ENCODE assay signal across 14 cellular contexts in genomic region chr6:70857387-70858077, GRCh38.
A peak's percentile ranks its signal among the peaks of the same experiment; 100 is the strongest.
DNase-seq lines count a peak whose midpoint lies in the region; ATAC-seq, FAIRE-seq and TF ChIP-seq lines count a peak whose summit lies in the region.
"Had no signal": no experiment of that assay in that cellular context is flagged by ENCODE, and none has a peak within 500 bp of the region (broad histone marks: within the 10 kb centered on the region; RNA-seq: fewer than 3 reads in every experiment).

No MANE protein-coding gene starts in this region.

- no peak for FAIRE-seq in H1 (lab: Jason Lieb, UNC)

- no peak overlapping the region for H2AK5ac ChIP-seq in H1 (ENCODE audit: low read depth, low read length)

- no peaks in the 10 kb centered on the region; a peak in 1 of 8 replicates for H3K36me3 ChIP-seq in H1 (ENCODE audit: control insufficient read depth in 2 of 4, insufficient read depth in 4 of 4, low read length in 3 of 4)
- H3K36me3 ChIP-seq in endodermal cell (ENCODE audit: control insufficient read depth, insufficient read depth, low read length): peaks cover 56% of the 10 kb centered on the region

- H3K9me3 ChIP-seq in H1 (ENCODE audit: insufficient read depth in 2 of 2, low read depth in 1 of 2, low read length in 1 of 2) (no peaks in the 10 kb centered on the region), endodermal cell (ENCODE audit: control insufficient read depth, low read length) (no peaks in the 10 kb centered on the region)

- POLR2A ChIA-PET in H1 (lab: Charles Lee; ENCODE audit: partially characterized antibody): no interaction called here

- CTCF ChIA-PET in H1 (lab: Charles Lee; ENCODE audit: partially characterized antibody): interaction anchor here (1.1 to 2.5 kb wide), 4 partner anchors 14 to 28 kb away, joined by 3 to 7 read pairs (median 4); no protein-coding TSS in a partner anchor

- no peak for TF ChIP-seq POLR2A in H1 (IDR thresholded peaks at IDR 0.05; ENCODE audit: control extremely low read depth in 1 of 2, low read depth in 2 of 2, low read length in 2 of 2)

- H3K23ac ChIP-seq in H1 (ENCODE audit: insufficient read length): no peak overlapping the region

- H3K18ac ChIP-seq in H1 (ENCODE audit: extremely low read depth, low read length): no peak overlapping the region

- no peak overlapping the region for H3K4ac ChIP-seq in H1 (replicated peaks; ENCODE audit: insufficient read length, low read depth, low read length)

- H3K4me1 ChIP-seq in H1 (replicated peaks in 1 of 4; ENCODE audit: control insufficient read depth in 3 of 4, insufficient read depth in 4 of 4, low read length in 3 of 4) (peaks cover 0 to 3% (median 0%) of the 10 kb centered on the region in 4 experiments; a peak in 1 of 7 replicates), endodermal cell (ENCODE audit: control insufficient read depth, insufficient read depth, low read length) (no peaks in the 10 kb centered on the region)

- no peak overlapping the region for H2BK20ac ChIP-seq in H1 (ENCODE audit: low read length)

- H3K4me1 Mint-ChIP-seq in endodermal cell: no peaks in the 10 kb centered on the region

- no peak for DNase-seq in H1 (ENCODE audit: low read depth in 1 of 2, low spot score in 2 of 2)
- no peak for DNase-seq in activated naive CD4-positive, alpha-beta T cell treated with anti-CD3 and anti-CD28 coated beads, Interleukin-2, amount 50 U/mL, for 72 hours (ENCODE audit: low spot score in 2 of 2)
- DNase-seq in NCI-H2107 (lab: John Stamatoyannopoulos, UW): no peak
- no peak for DNase-seq in A172 (ENCODE audit: low spot score)
- no peak for DNase-seq in endodermal cell
- DNase-seq: activated CD4-positive, alpha-beta T cell treated with anti-CD3 and anti-CD28 coated beads for 1 hour; effector CD8-positive, alpha-beta T cell; NCI-H1417 had no signal

- no peak overlapping the region for H3K4me3 ChIP-seq in H1 (ENCODE audit: extremely low read depth in 1 of 4, insufficient read depth in 2 of 4, low read depth in 3 of 4, low read length in 4 of 4)
- no peak overlapping the region for H3K4me3 ChIP-seq in endodermal cell (ENCODE audit: low read length)
- H3K4me3 ChIP-seq: skin epidermis had no signal

- H3K14ac ChIP-seq in H1 (ENCODE audit: insufficient read length): no peak overlapping the region

- no peak for TF ChIP-seq CTCF in H1 (IDR thresholded peaks at IDR 0.05; ENCODE audit: control extremely low read depth in 1 of 3, insufficient read depth in 1 of 3, low read depth in 1 of 3, low read length in 3 of 3)
- TF ChIP-seq CTCF in endodermal cell (conservative IDR thresholded peaks at IDR 0.05): no peak

- no peak overlapping the region for H3K56ac ChIP-seq in H1 (replicated peaks; ENCODE audit: insufficient read length, low read depth, low read length)

- H3K4me3 Mint-ChIP-seq in endodermal cell: no peak overlapping the region
- H3K4me3 Mint-ChIP-seq: activated naive CD8-positive, alpha-beta T cell had no signal

- no peaks in the 10 kb centered on the region for H3K79me2 ChIP-seq in H1 (ENCODE audit: control insufficient read depth in 1 of 2, insufficient read depth in 2 of 2, low read length in 2 of 2)

- H2BK5ac ChIP-seq in H1 (ENCODE audit: low read depth, low read length): no peak overlapping the region

- H2BK120ac ChIP-seq in H1 (replicated peaks; ENCODE audit: low read depth, low read length): no peak overlapping the region

- H3K23me2 ChIP-seq in H1 (ENCODE audit: low read depth, low read length): no peaks in the 10 kb centered on the region

- 92% methylated on average over 5 of the region's 5 CpGs; no CpG with 5 or more reads in 1 of the 2 experiments for WGBS in H1 (ENCODE audit: extremely low coverage in 1 of 2, insufficient coverage in 1 of 2, insufficient read length in 1 of 2, insufficient replicate concordance in 2 of 2, low coverage in 1 of 2, low lambda C conversion rate in 2 of 2, missing lambda C conversion rate in 1 of 2), 2 experiments
- WGBS in endodermal cell (ENCODE audit: insufficient coverage in 1 of 2, insufficient read length in 1 of 2), 2 experiments: 93 to 96% methylated on average over 2 to 5 of the region's 5 CpGs

- H3K4me2 ChIP-seq in H1 (ENCODE audit: insufficient read depth in 1 of 2, low read depth in 2 of 2, low read length in 2 of 2): no peak overlapping the region

- no peaks in the 10 kb centered on the region for H4K20me1 ChIP-seq in H1 (replicated peaks in 1 of 2; ENCODE audit: control insufficient read depth in 1 of 2, insufficient read depth in 2 of 2, low read length in 2 of 2)

- H3K27ac ChIP-seq in H1 (ENCODE audit: low read depth, low read length) (no peak overlapping the region), endodermal cell (ENCODE audit: low read depth, low read length) (no peak overlapping the region)
- H3K27ac ChIP-seq: HL-60, skin epidermis had no signal

- peak overlapping the region; percentile 51 for H4K5ac ChIP-seq in H1 (ENCODE audit: insufficient read length, low read depth, low read length)

- H2BK15ac ChIP-seq in H1 (ENCODE audit: low read length): no peak overlapping the region

- H3K9me3 Mint-ChIP-seq in activated naive CD4-positive, alpha-beta T cell treated with anti-CD3 and anti-CD28 coated beads, Interleukin-2, amount 50 U/mL, for 72 hours: no peaks in the 10 kb centered on the region
- no peaks in the 10 kb centered on the region for H3K9me3 Mint-ChIP-seq in endodermal cell

- H3K79me1 ChIP-seq in H1 (ENCODE audit: low read depth, low read length): no peaks in the 10 kb centered on the region

- no peak overlapping the region for H4K91ac ChIP-seq in H1 (replicated peaks; ENCODE audit: insufficient read length, low read length)

- H3K36me3 Mint-ChIP-seq in activated naive CD4-positive, alpha-beta T cell treated with anti-CD3 and anti-CD28 coated beads, Interleukin-2, amount 50 U/mL, for 72 hours: no peaks in the 10 kb centered on the region
- H3K36me3 Mint-ChIP-seq in endodermal cell (ENCODE audit: low read depth): peaks cover 27% of the 10 kb centered on the region

- H3K27me3 Mint-ChIP-seq in endodermal cell (ENCODE audit: insufficient read depth): no peaks in the 10 kb centered on the region
- H3K27me3 Mint-ChIP-seq: activated naive CD8-positive, alpha-beta T cell had no signal

- no peaks in the 10 kb centered on the region for H3K27me3 ChIP-seq in H1 (replicated peaks in 1 of 4; ENCODE audit: control insufficient read depth in 3 of 4, extremely low read depth in 1 of 4, insufficient read depth in 3 of 4, low read length in 3 of 4)
- no peaks in the 10 kb centered on the region for H3K27me3 ChIP-seq in endodermal cell (ENCODE audit: control insufficient read depth, insufficient read depth, low read length, poor library complexity, severe bottlenecking)

- H2BK12ac ChIP-seq in H1 (ENCODE audit: low read depth, low read length): no peak overlapping the region

- TF ChIP-seq RAD21 in H1 (IDR thresholded peaks at IDR 0.05 in 1 of 2, conservative IDR thresholded peaks at IDR 0.05 in 1 of 2; ENCODE audit: low read depth in 2 of 2, low read length in 2 of 2): no peak

- H3K9ac ChIP-seq in H1 (replicated peaks in 1 of 4; ENCODE audit: extremely low read depth in 1 of 4, low read depth in 3 of 4, low read length in 3 of 4): no peak overlapping the region
- no peak overlapping the region for H3K9ac ChIP-seq in endodermal cell (ENCODE audit: extremely low read depth, low read length, poor library complexity, severe bottlenecking)

- TF ChIP-seq EP300 in H1 (IDR thresholded peaks at IDR 0.05; ENCODE audit: borderline replicate concordance in 1 of 2, low read depth in 2 of 2, low read length in 2 of 2): no peak

- H3K27ac Mint-ChIP-seq in activated naive CD4-positive, alpha-beta T cell treated with anti-CD3 and anti-CD28 coated beads, Interleukin-2, amount 50 U/mL, for 72 hours: no peak overlapping the region
- no peak overlapping the region for H3K27ac Mint-ChIP-seq in endodermal cell
- H3K27ac Mint-ChIP-seq: activated naive CD8-positive, alpha-beta T cell had no signal

- no peak overlapping the region for H2AFZ ChIP-seq in H1 (ENCODE audit: low read length)

- ATAC-seq in GM19025 (IDR thresholded peaks at IDR 0.05; ENCODE audit: low read depth, unreplicated experiment): peak; percentile 97
- peak; percentile 99 for ATAC-seq in GM21737 (IDR thresholded peaks at IDR 0.05; ENCODE audit: unreplicated experiment)
- peak; percentile 96 for ATAC-seq in HG03196 (IDR thresholded peaks at IDR 0.05; ENCODE audit: unreplicated experiment)
- ATAC-seq in activated naive CD4-positive, alpha-beta T cell treated with anti-CD3 and anti-CD28 coated beads, Interleukin-2, amount 50 U/mL, for 72 hours: no peak

- H4K8ac ChIP-seq in H1 (ENCODE audit: extremely low read depth, insufficient read depth, low read length): no peak overlapping the region

TF ChIP-seq in H1, 55 proteins besides CTCF, POLR2A, EP300 and RAD21:
- TF ChIP-seq SUZ12 (IDR thresholded peaks at IDR 0.05; ENCODE audit: low read length) (no peak), NANOG (IDR thresholded peaks at IDR 0.05; ENCODE audit: insufficient read depth, low read depth, low read length, poor library complexity, severe bottlenecking) (no peak), FOSL1 (IDR thresholded peaks at IDR 0.05; ENCODE audit: insufficient read depth, low read depth, low read length) (no peak), CTBP2 (IDR thresholded peaks at IDR 0.05; ENCODE audit: borderline replicate concordance, insufficient read depth, insufficient read length, low read length) (no peak), ZNF274 (IDR thresholded peaks at IDR 0.05; ENCODE audit: borderline replicate concordance, extremely low read depth, low read length) (no peak), EZH2 (IDR thresholded peaks at IDR 0.05; ENCODE audit: low read depth, low read length, severe bottlenecking) (no peak)
- TF ChIP-seq, protein P1, sequence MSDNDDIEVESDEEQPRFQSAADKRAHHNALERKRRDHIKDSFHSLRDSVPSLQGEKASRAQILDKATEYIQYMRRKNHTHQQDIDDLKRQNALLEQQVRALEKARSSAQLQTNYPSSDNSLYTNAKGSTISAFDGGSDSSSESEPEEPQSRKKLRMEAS (IDR thresholded peaks at IDR 0.05): no peak

Comparison
In these comparisons a context has a peak if more than half of its experiments do, and no peak if none do; other contexts are left out.
1. ATAC-seq: peak in GM19025 (single experiment), GM21737 (single experiment) and HG03196 (single experiment); none in activated naive CD4-positive, alpha-beta T cell treated with anti-CD3 and anti-CD28 coated beads, Interleukin-2, amount 50 U/mL, for 72 hours (0 of 2).